ENCODE assay signal across 2 cellular contexts in genomic region chr16:13186813-13187212, GRCh38.
TF ChIP-seq lines count a peak whose summit lies in the region.

No MANE protein-coding gene starts in this region.

TF ChIP-seq in H1, 55 proteins besides CTCF, POLR2A, EP300 and RAD21 (continued from another document):
- TF ChIP-seq POU5F1 (IDR thresholded peaks at IDR 0.05; ENCODE audit: low read depth, low read length) (no peak), SIX5 (IDR thresholded peaks at IDR 0.05; ENCODE audit: low read depth, low read length) (no peak), POLR2AphosphoS5 (IDR thresholded peaks at IDR 0.05; ENCODE audit: low read depth, low read length) (no peak)

TF ChIP-seq in HEK293T, 16 proteins besides CTCF, POLR2A, EP300 and RAD21 (continued from another document):
- TF ChIP-seq PKNOX1 (IDR thresholded peaks at IDR 0.05) = no peak
- no peak for TF ChIP-seq NFRKB (IDR thresholded peaks at IDR 0.05)
- no peak for TF ChIP-seq SP1 (IDR thresholded peaks at IDR 0.05)
- TF ChIP-seq FOXA1 (IDR thresholded peaks at IDR 0.05) = no peak
- TF ChIP-seq BHLHE40 (IDR thresholded peaks at IDR 0.05; ENCODE audit: borderline replicate concordance) = no peak
- no peak for TF ChIP-seq HDGF (IDR thresholded peaks at IDR 0.05; ENCODE audit: borderline replicate concordance)
- no peak for TF ChIP-seq FOXK2 (IDR thresholded peaks at IDR 0.05)
- TF ChIP-seq CTBP1 (IDR thresholded peaks at IDR 0.05; ENCODE audit: borderline replicate concordance) = no peak
